11 cellular contexts compared by ENCODE assay signal in genomic region chr16:87375426-87376135, GRCh38. TPM values are rescaled to one million over a fixed set of nuclear protein-coding genes. Genes with fewer than 3 reads are reported as not detected.
DNase-seq lines count a peak whose midpoint lies in the region; ATAC-seq, FAIRE-seq and TF ChIP-seq lines count a peak whose summit lies in the region.
"Had no signal": no experiment of that assay in that cellular context is flagged by ENCODE, and none has a peak within 500 bp of the region (broad histone marks: within the 10 kb centered on the region; RNA-seq: fewer than 3 reads in every experiment).

No MANE protein-coding gene starts in this region.

- H3K27ac ChIP-seq in thoracic aorta, result no peak overlapping the region

- H3K27me3 ChIP-seq in thoracic aorta (replicated peaks; ENCODE audit: insufficient read depth), result no peaks in the 10 kb centered on the region

- no peaks in the 10 kb centered on the region for H3K9me3 ChIP-seq in thoracic aorta

- TF ChIP-seq CTCF in thoracic aorta (IDR thresholded peaks at IDR 0.05), result no peak

- no peak for FAIRE-seq in HTR-8/SVneo (lab: Jason Lieb, UNC)

- peak overlapping the region; percentile 19 for H3K4me3 ChIP-seq in thoracic aorta

- peak overlapping the region; percentile 29 to 69 for H3K27ac Mint-ChIP-seq in activated naive CD4-positive, alpha-beta T cell treated with anti-CD3 and anti-CD28 coated beads, Interleukin-2, amount 50 U/mL, for 72 hours
- H3K27ac Mint-ChIP-seq: activated naive CD8-positive, alpha-beta T cell treated with anti-CD3 and anti-CD28 coated beads, Interleukin-2, amount 10 ng/mL, durations not matched to agents 7 days and 5 days had no signal

- no peaks in the 10 kb centered on the region for H3K36me3 ChIP-seq in thoracic aorta

- DNase-seq in activated naive CD4-positive, alpha-beta T cell treated with anti-CD3 and anti-CD28 coated beads, Interleukin-2, amount 50 U/mL, for 72 hours (ENCODE audit: low spot score in 2 of 2), result no peak
- DNase-seq in activated naive CD4-positive, alpha-beta T cell (lab: John Stamatoyannopoulos, UW), result no peak
- DNase-seq in cerebellar cortex (ENCODE audit: low spot score) (peak; percentile 63), kidney glomerular epithelial cell (lab: John Stamatoyannopoulos, UW) (peak; percentile 9), thoracic aorta (ENCODE audit: low spot score) (no peak), HTR-8/SVneo (ENCODE audit: insufficient read length, low spot score) (no peak), islet precursor cell (no peak)
- DNase-seq: activated naive CD8-positive, alpha-beta T cell treated with anti-CD3 and anti-CD28 coated beads, Interleukin-2, amount 10 ng/mL, durations not matched to agents 7 days and 5 days; naive B cell; stimulated activated CD4-positive, alpha-beta T cell treated with anti-CD3 and anti-CD28 coated beads, Interleukin-4, amount 100 ng/mL, for 4 hours had no signal

- H3K4me1 ChIP-seq in thoracic aorta (ENCODE audit: control insufficient read depth in 1 of 2, low read depth in 2 of 2), result peaks cover 10 to 59% of the 10 kb centered on the region in 2 donors

- no peaks in the 10 kb centered on the region for H3K36me3 Mint-ChIP-seq in activated naive CD4-positive, alpha-beta T cell treated with anti-CD3 and anti-CD28 coated beads, Interleukin-2, amount 50 U/mL, for 72 hours
- H3K36me3 Mint-ChIP-seq: naive B cell had no signal

- H3K9me3 Mint-ChIP-seq in activated naive CD4-positive, alpha-beta T cell treated with anti-CD3 and anti-CD28 coated beads, Interleukin-2, amount 50 U/mL, for 72 hours, result no peaks in the 10 kb centered on the region
- H3K9me3 Mint-ChIP-seq: activated naive CD8-positive, alpha-beta T cell treated with anti-CD3 and anti-CD28 coated beads, Interleukin-2, amount 10 ng/mL, durations not matched to agents 7 days and 5 days; naive B cell had no signal

- no peak for ATAC-seq in activated naive CD4-positive, alpha-beta T cell treated with anti-CD3 and anti-CD28 coated beads, Interleukin-2, amount 50 U/mL, for 72 hours
- no peak for ATAC-seq in thoracic aorta (ENCODE audit: insufficient number of reproducible peaks, low FRiP score, low read depth)
- ATAC-seq in GM21447 (IDR thresholded peaks at IDR 0.05; ENCODE audit: unreplicated experiment), result no peak

RNA-seq across cellular contexts. Expression of gene FBXO31, which starts 8.0 kb away (rescaled TPM):
- total RNA-seq in activated naive CD4-positive, alpha-beta T cell treated with anti-CD3 and anti-CD28 coated beads, Interleukin-2, amount 50 U/mL, for 72 hours, result 10 to 100 TPM; 25.3 to 36.0 TPM
- 100 to 1,000 TPM in 1 of 2 donors, 10 to 100 TPM in 1; 57.9 to 161 TPM for total RNA-seq in thoracic aorta

RNA-seq across cellular contexts. Expression of gene MAP1LC3B, which starts 16.6 kb away (rescaled TPM):
- 10 to 100 TPM; 64.7 to 83.4 TPM for total RNA-seq in activated naive CD4-positive, alpha-beta T cell treated with anti-CD3 and anti-CD28 coated beads, Interleukin-2, amount 50 U/mL, for 72 hours
- 10 to 100 TPM; 65.4 to 80.4 TPM for total RNA-seq in thoracic aorta

RNA-seq across cellular contexts. Expression of gene C16orf95, which starts 58.4 kb away (rescaled TPM):
- total RNA-seq in activated naive CD4-positive, alpha-beta T cell treated with anti-CD3 and anti-CD28 coated beads, Interleukin-2, amount 50 U/mL, for 72 hours, result 10 to 100 TPM; 12.2 to 16.9 TPM
- total RNA-seq in thoracic aorta, result 1 to 10 TPM in 1 of 2 donors, not detected in 1; 2.7 TPM

Comparison
In these comparisons a context has a peak if more than half of its experiments do, and no peak if none do; other contexts are left out.
1. DNase-seq: peak in cerebellar cortex (single experiment) and kidney glomerular epithelial cell (single experiment); none in activated naive CD4-positive, alpha-beta T cell treated with anti-CD3 and anti-CD28 coated beads, Interleukin-2, amount 50 U/mL, for 72 hours (0 of 2), activated naive CD4-positive, alpha-beta T cell (0 of 4), thoracic aorta (single experiment), HTR-8/SVneo (single experiment) and islet precursor cell (single experiment).